Comparison of ENCODE assay signal across 25 cellular contexts in the genomic region with DNA sequence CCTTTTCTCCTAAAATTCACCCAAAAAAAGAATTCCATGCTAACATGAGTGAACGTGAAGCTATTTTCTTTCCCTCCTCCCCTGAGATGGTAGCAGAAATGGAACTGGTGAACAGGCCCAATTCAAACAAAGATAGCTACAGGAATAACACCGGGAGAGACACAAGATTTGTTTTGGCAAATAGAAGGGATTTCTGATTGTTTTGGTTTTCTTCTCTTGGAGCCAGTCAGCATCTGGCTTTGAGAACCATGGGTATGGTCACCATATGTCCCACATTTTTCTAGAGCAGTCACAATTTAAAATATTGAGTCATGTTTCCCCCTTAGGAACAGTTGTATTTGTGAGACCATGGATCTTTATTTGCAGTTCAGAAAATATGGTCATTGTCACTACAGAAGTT.
DNase-seq lines count a peak whose midpoint lies in the region; ATAC-seq and TF ChIP-seq lines count a peak whose summit lies in the region.
"Had no signal": no experiment of that assay in that cellular context is flagged by ENCODE, and none has a peak within 500 bp of the region (broad histone marks: within the 10 kb centered on the region; RNA-seq: fewer than 3 reads in every experiment).

No MANE protein-coding gene starts in this region.

- ATAC-seq in SK-N-SH treated with all-trans-retinoic acid at 6 μM for 48 hours, result no peak
- ATAC-seq: body of pancreas, foreskin keratinocyte, HepG2 had no signal

- POLR2A ChIA-PET in HEK293T (lab: Yijun Ruan, JAX), result no interaction called here

- no peaks in the 10 kb centered on the region for H3K36me3 ChIP-seq in skeletal muscle satellite cell (ENCODE audit: insufficient read depth, low read length)
- H3K36me3 ChIP-seq: prostate gland, tibial nerve had no signal

- peaks cover 28% of the 10 kb centered on the region for H3K4me1 ChIP-seq in skeletal muscle satellite cell (ENCODE audit: control insufficient read depth, insufficient read depth, low read length)
- H3K4me1 ChIP-seq: body of pancreas, Caco-2, prostate gland had no signal

- CTCF ChIA-PET in HEK293T (lab: Yijun Ruan, JAX), result no interaction called here

- H3K4me3 ChIP-seq in skeletal muscle satellite cell (ENCODE audit: low read length), result no peak overlapping the region
- H3K4me3 ChIP-seq: body of pancreas, PC-9, prostate gland, tibial nerve had no signal

- DNase-seq in AG20443 (ENCODE audit: low spot score) (peak; percentile 56), NCI-H1694 (lab: John Stamatoyannopoulos, UW) (peak; percentile 10), fibroblast of gingiva (ENCODE audit: low read depth) (peak; percentile 57), HUDEP-2 (lab: John Stamatoyannopoulos, UW; ENCODE audit: unreplicated experiment in 76 of 76) (no peak), HEK293T (ENCODE audit: extremely low spot score) (no peak)
- DNase-seq: activated CD4-positive, alpha-beta T cell treated with anti-CD3 and anti-CD28 coated beads for 4 hours; activated gamma-delta T cell; activated naive CD8-positive, alpha-beta T cell treated with anti-CD3 and anti-CD28 coated beads, Interleukin-2, amount 10 ng/mL, durations not matched to agents 7 days and 5 days; activated T-cell treated with anti-CD3 and anti-CD28 coated beads, Interleukin-2, amount 50 U/mL, for 24 hours; body of pancreas; Caco-2; DMS79 treated with DMSO at 0.1 percent for 48 hours; foreskin keratinocyte; Kasumi-1; mesenchymal stem cell; NCI-H1436 treated with DMSO at 0.1 percent for 48 hours; NCI-H510A treated with DMSO at 0.1 percent for 48 hours; NK-92 treated with Interleukin-12 subunit alpha and Interleukin-12 subunit beta, amount 100 ng/mL, for 24 hours; SHP77 had no signal

- H3K9ac ChIP-seq in skeletal muscle satellite cell (ENCODE audit: low read depth, low read length), result no peak overlapping the region

- H3K27me3 ChIP-seq in skeletal muscle satellite cell (ENCODE audit: control insufficient read depth, insufficient read depth, low read length), result no peaks in the 10 kb centered on the region
- H3K27me3 ChIP-seq: body of pancreas, foreskin keratinocyte, tibial nerve had no signal

- H3K9me3 ChIP-seq in skeletal muscle satellite cell (replicated peaks; ENCODE audit: low read length), result no peaks in the 10 kb centered on the region
- H3K9me3 ChIP-seq: body of pancreas, prostate gland, tibial nerve had no signal

- peak overlapping the region; percentile 4 for H3K4me2 ChIP-seq in skeletal muscle satellite cell (ENCODE audit: low read length)
- H3K4me2 ChIP-seq: PC-9 had no signal

TF ChIP-seq in SK-N-SH treated with all-trans-retinoic acid at 6 μM for 48 hours, 23 proteins besides CTCF, POLR2A, EP300 and RAD21 (continues in another document):
- no peak for TF ChIP-seq CSDC2 (CRISPR knock-in tag; IDR thresholded peaks at IDR 0.05)
- no peak for TF ChIP-seq ARNTL (CRISPR knock-in tag; IDR thresholded peaks at IDR 0.05; ENCODE audit: borderline replicate concordance, low read depth)
- TF ChIP-seq ZC3H10 (CRISPR knock-in tag; IDR thresholded peaks at IDR 0.05), result no peak
- no peak for TF ChIP-seq TOX (CRISPR knock-in tag; IDR thresholded peaks at IDR 0.05; ENCODE audit: borderline replicate concordance)
- no peak for TF ChIP-seq SNAI2 (CRISPR knock-in tag; IDR thresholded peaks at IDR 0.05)
- TF ChIP-seq ZFP3 (CRISPR knock-in tag; IDR thresholded peaks at IDR 0.05), result no peak
- TF ChIP-seq ZNF8 (CRISPR knock-in tag; IDR thresholded peaks at IDR 0.05), result no peak
- TF ChIP-seq, protein P1, sequence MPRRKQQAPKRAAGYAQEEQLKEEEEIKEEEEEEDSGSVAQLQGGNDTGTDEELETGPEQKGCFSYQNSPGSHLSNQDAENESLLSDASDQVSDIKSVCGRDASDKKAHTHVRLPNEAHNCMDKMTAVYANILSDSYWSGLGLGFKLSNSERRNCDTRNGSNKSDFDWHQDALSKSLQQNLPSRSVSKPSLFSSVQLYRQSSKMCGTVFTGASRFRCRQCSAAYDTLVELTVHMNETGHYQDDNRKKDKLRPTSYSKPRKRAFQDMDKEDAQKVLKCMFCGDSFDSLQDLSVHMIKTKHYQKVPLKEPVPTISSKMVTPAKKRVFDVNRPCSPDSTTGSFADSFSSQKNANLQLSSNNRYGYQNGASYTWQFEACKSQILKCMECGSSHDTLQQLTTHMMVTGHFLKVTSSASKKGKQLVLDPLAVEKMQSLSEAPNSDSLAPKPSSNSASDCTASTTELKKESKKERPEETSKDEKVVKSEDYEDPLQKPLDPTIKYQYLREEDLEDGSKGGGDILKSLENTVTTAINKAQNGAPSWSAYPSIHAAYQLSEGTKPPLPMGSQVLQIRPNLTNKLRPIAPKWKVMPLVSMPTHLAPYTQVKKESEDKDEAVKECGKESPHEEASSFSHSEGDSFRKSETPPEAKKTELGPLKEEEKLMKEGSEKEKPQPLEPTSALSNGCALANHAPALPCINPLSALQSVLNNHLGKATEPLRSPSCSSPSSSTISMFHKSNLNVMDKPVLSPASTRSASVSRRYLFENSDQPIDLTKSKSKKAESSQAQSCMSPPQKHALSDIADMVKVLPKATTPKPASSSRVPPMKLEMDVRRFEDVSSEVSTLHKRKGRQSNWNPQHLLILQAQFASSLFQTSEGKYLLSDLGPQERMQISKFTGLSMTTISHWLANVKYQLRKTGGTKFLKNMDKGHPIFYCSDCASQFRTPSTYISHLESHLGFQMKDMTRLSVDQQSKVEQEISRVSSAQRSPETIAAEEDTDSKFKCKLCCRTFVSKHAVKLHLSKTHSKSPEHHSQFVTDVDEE (CRISPR knock-in tag; IDR thresholded peaks at IDR 0.05), result no peak
- no peak for TF ChIP-seq RARB (CRISPR knock-in tag; IDR thresholded peaks at IDR 0.05)
- TF ChIP-seq ZNF70 (CRISPR knock-in tag; IDR thresholded peaks at IDR 0.05), result no peak
- no peak for TF ChIP-seq OSR1 (CRISPR knock-in tag; IDR thresholded peaks at IDR 0.05)

TF ChIP-seq in HEK293T, 16 proteins besides CTCF, POLR2A, EP300 and RAD21:
- no peak for TF ChIP-seq CTBP1 (IDR thresholded peaks at IDR 0.05; ENCODE audit: borderline replicate concordance)
- no peak for TF ChIP-seq ELF4 (IDR thresholded peaks at IDR 0.05)
- TF ChIP-seq, protein P2, sequence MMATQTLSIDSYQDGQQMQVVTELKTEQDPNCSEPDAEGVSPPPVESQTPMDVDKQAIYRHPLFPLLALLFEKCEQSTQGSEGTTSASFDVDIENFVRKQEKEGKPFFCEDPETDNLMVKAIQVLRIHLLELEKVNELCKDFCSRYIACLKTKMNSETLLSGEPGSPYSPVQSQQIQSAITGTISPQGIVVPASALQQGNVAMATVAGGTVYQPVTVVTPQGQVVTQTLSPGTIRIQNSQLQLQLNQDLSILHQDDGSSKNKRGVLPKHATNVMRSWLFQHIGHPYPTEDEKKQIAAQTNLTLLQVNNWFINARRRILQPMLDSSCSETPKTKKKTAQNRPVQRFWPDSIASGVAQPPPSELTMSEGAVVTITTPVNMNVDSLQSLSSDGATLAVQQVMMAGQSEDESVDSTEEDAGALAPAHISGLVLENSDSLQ (IDR thresholded peaks at IDR 0.05), result no peak
- TF ChIP-seq TARDBP (IDR thresholded peaks at IDR 0.05), result no peak
- TF ChIP-seq FOXK2 (IDR thresholded peaks at IDR 0.05), result no peak
- TF ChIP-seq SP1 (IDR thresholded peaks at IDR 0.05), result no peak
- no peak for TF ChIP-seq BHLHE40 (IDR thresholded peaks at IDR 0.05; ENCODE audit: borderline replicate concordance)
- no peak for TF ChIP-seq HDGF (IDR thresholded peaks at IDR 0.05; ENCODE audit: borderline replicate concordance)
- TF ChIP-seq NFRKB (IDR thresholded peaks at IDR 0.05), result no peak
- no peak for TF ChIP-seq FOXA1 (IDR thresholded peaks at IDR 0.05)
- no peak for TF ChIP-seq FOXM1 (IDR thresholded peaks at IDR 0.05; ENCODE audit: borderline replicate concordance)
- TF ChIP-seq SUZ12 (IDR thresholded peaks at IDR 0.05), result no peak
- TF ChIP-seq ARNT (IDR thresholded peaks at IDR 0.05), result no peak
- TF ChIP-seq LEF1 (IDR thresholded peaks at IDR 0.05; ENCODE audit: borderline replicate concordance), result no peak
- no peak for TF ChIP-seq ZNF384 (IDR thresholded peaks at IDR 0.05)
- no peak for TF ChIP-seq L3MBTL2 (conservative IDR thresholded peaks at IDR 0.05)

Comparison
In these comparisons a context has a peak if more than half of its experiments do, and no peak if none do; other contexts are left out.
1. DNase-seq: peak in AG20443 (single experiment), NCI-H1694 (single experiment) and fibroblast of gingiva (single experiment); none in HUDEP-2 (0 of 76) and HEK293T (single experiment).